In the genomic region with DNA sequence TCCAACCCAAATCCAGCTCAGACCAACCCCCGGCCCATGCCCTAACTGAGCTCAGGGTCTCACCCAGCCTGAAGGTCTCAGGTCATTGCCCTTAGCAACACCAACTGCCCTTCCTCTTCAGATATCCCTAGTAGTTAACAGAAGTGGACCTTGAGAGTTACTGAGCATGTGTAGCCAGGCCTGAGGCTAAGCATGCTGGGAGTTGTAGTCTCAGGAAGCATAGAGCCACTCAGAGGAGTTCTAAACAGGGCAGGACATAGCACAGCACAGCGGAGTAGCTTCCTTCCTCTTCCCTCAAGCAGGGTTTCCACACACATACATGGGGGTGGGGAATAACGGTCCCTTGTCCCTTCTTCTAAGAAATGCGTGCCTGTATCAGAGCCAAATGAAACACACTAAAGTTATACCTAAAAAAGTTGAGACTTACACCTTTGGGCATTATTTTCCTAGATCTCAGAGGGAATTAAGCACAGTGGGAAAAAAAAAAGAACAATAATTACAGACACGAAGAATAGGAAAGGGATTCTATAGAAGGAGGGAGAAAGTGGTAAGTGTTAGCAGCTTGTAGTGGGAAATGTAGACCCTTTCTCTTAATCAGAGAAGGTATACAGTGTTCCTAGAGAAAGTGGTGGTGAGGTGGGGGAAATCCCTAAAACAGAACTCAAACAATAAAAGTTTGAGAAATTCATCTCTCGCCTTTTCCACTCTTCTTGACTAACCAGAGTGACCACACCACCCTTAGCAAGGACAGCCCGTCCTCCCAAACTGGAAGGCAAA, we compare ENCODE assay signal across 7 cellular contexts. TPM values are rescaled to one million over a fixed set of nuclear protein-coding genes. Genes with fewer than 3 reads are reported as not detected.
DNase-seq lines count a peak whose midpoint lies in the region; ATAC-seq, FAIRE-seq and TF ChIP-seq lines count a peak whose summit lies in the region.

No MANE protein-coding gene starts in this region.

- 75% methylated on average over 7 of the region's 7 CpGs for WGBS in HepG2 (ENCODE audit: low lambda C conversion rate)

- POLR2A ChIA-PET in GM10248 (lab: Yijun Ruan, JAX) (interaction anchor here (0.7 to 1.3 kb wide), 3 partner anchors 8 to 75 kb away, joined by 3 to 4 read pairs (median 3); a partner anchor contains a TSS), HepG2 (lab: Yijun Ruan, JAX) (interaction anchor here (0.9 to 1.2 kb wide), 3 partner anchors 14 to 75 kb away, joined by 3 read pairs; a partner anchor contains a TSS)

- H3K27ac ChIP-seq in WERI-Rb-1 (no peak overlapping the region), HepG2 (ENCODE audit: extremely low read length, insufficient read depth, low read length) (no peak overlapping the region)

- TF ChIP-seq EP300 in HepG2 (IDR thresholded peaks at IDR 0.05; ENCODE audit: low read depth in 2 of 2, low read length in 2 of 2), result no peak
- no peak for TF ChIP-seq EP300 in HepG2 (CRISPR knock-in tag; IDR thresholded peaks at IDR 0.05; ENCODE audit: borderline replicate concordance)

- TF ChIP-seq RAD21 in HepG2 (CRISPR knock-in tag; IDR thresholded peaks at IDR 0.05), result no peak

- no peaks in the 10 kb centered on the region for H3K27me3 ChIP-seq in WERI-Rb-1 (ENCODE audit: insufficient read depth, low read depth, severe bottlenecking)
- H3K27me3 ChIP-seq in HepG2 (ENCODE audit: control insufficient read depth in 1 of 2, insufficient read depth in 2 of 2, low read length in 2 of 2), result no peaks in the 10 kb centered on the region; a peak in 1 of 5 replicates

- peak; percentile 94 for FAIRE-seq in HepG2 (lab: Jason Lieb, UNC)

- in situ Hi-C loops in HepG2 (cut with HindIII; ENCODE audit: extremely low pct_ligation_motif_present, low pct_unique_long_range_greater_than_20kb), result no loop called here

- TF ChIP-seq CTCF in GM10248 (IDR thresholded peaks at IDR 0.05; ENCODE audit: control extremely low read depth, extremely low read depth, low read depth, missing control alignments) (no peak), WERI-Rb-1 (IDR thresholded peaks at IDR 0.05; ENCODE audit: low read depth, low read length) (no peak), HepG2 (CRISPR knock-in tag; IDR thresholded peaks at IDR 0.05) (no peak)

- peak; percentile 86 for DNase-seq in GM10248 (ENCODE audit: extremely low spot score)
- DNase-seq in LHCN-M2 (ENCODE audit: low read depth), result peak; percentile 71
- peak; percentile 36 for DNase-seq in WERI-Rb-1
- DNase-seq in dermis microvascular lymphatic vessel endothelial cell (ENCODE audit: low read depth in 2 of 2), result peak; percentile 76 to 89
- DNase-seq in HepG2 (ENCODE audit: low spot score), result peak; percentile 62
- DNase-seq in stimulated activated CD8-positive, alpha-beta memory T cell treated with anti-CD3 and anti-CD28 coated beads, Interleukin-15, amount 100 ng/mL, for 1 hour (ENCODE audit: low read depth), result peak; percentile 22

- H3K9me3 ChIP-seq in WERI-Rb-1 (ENCODE audit: severe bottlenecking) (no peaks in the 10 kb centered on the region), HepG2 (ENCODE audit: low read length) (no peaks in the 10 kb centered on the region)

- no peak overlapping the region for H3K4me3 ChIP-seq in WERI-Rb-1 (ENCODE audit: low read depth, low read length)
- peak overlapping the region; percentile 4 to 95 (median 13); a peak in 3 of 6 replicates for H3K4me3 ChIP-seq in HepG2 (replicated peaks in 1 of 3; ENCODE audit: insufficient read depth in 1 of 3, low read depth in 2 of 3, low read length in 3 of 3)

- no peak overlapping the region for H2AFZ ChIP-seq in HepG2 (ENCODE audit: low read length)

- TF ChIP-seq POLR2A in HepG2 (IDR thresholded peaks at IDR 0.05; ENCODE audit: insufficient read depth in 1 of 2, low read depth in 2 of 2, low read length in 2 of 2), result no peak

- intact Hi-C loops in HepG2 (cut with micrococcal nuclease; ENCODE audit: unreplicated experiment), result no loop called here

- no TSS peak for BruUV-seq in HepG2 (replicated peaks; lab: Mats Ljungman, UMichigan)

- peaks cover 42% of the 10 kb centered on the region for H3K4me1 ChIP-seq in HepG2 (ENCODE audit: insufficient read depth, low read length)

- H3K36me3 ChIP-seq in WERI-Rb-1, result peaks cover 71% of the 10 kb centered on the region
- H3K36me3 ChIP-seq in HepG2 (replicated peaks in 1 of 2; ENCODE audit: control insufficient read depth in 1 of 2, insufficient read depth in 2 of 2, low read length in 2 of 2), result peaks cover 31 to 47% of the 10 kb centered on the region in 2 experiments

- CTCF ChIA-PET in GM10248 (lab: Yijun Ruan, JAX), result interaction anchor here (1.1 to 4.0 kb wide), 8 partner anchors 8 to 59 kb away, joined by 3 to 30 read pairs (median 5); no protein-coding TSS in a partner anchor
- CTCF ChIA-PET in HepG2 (lab: Yijun Ruan, JAX; ENCODE audit: low intra/inter-chr PET ratio, low total read pairs), result no interaction called here

- H3K4me2 ChIP-seq in HepG2 (ENCODE audit: low read depth, low read length), result peak overlapping the region; percentile 98

- H3K79me2 ChIP-seq in HepG2 (ENCODE audit: insufficient read depth, low read length), result peaks cover 60% of the 10 kb centered on the region

- no peak overlapping the region for H3K9ac ChIP-seq in HepG2 (ENCODE audit: insufficient read depth, low read depth, low read length)

- ATAC-seq in GM21737 (IDR thresholded peaks at IDR 0.05; ENCODE audit: unreplicated experiment) (peak; percentile 41), HepG2 (peak; percentile 78)

- H4K20me1 ChIP-seq in HepG2 (ENCODE audit: insufficient read depth, low read length), result peaks cover 56% of the 10 kb centered on the region

RNA-seq across cellular contexts. Expression of a gene that starts 4.4 kb away (rescaled TPM):
- total RNA-seq in LHCN-M2 (2014; rRNA removed), result 22.6 and 26.9 TPM in 2 replicates
- polyA plus RNA-seq in LHCN-M2 (2012), result 20.3 TPM
- 20.0 and 34.0 TPM in 2 replicates for total RNA-seq in dermis microvascular lymphatic vessel endothelial cell
- total RNA-seq in HepG2 (2016; rRNA removed; fragmentation: Illumina TruSeq; extraction: Trizol), result 10.4 and 25.7 TPM in 2 replicates
- 3.8 and 5.1 TPM in 2 replicates for total RNA-seq in HepG2 (2016; cell fraction: cytosol; rRNA removed; fragmentation: Illumina TruSeq; extraction: Trizol; ENCODE audit: low read depth)
- 9.4 and 20.2 TPM in 2 replicates for total RNA-seq in HepG2 (2016; cell fraction: insoluble cytoplasmic fraction; rRNA removed; fragmentation: Illumina TruSeq; extraction: Trizol)
- total RNA-seq in HepG2 (2016; cell fraction: membrane; rRNA removed; fragmentation: Illumina TruSeq; extraction: Trizol), result 7.5 and 9.1 TPM in 2 replicates
- total RNA-seq in HepG2 (2016; cell fraction: nucleus; rRNA removed; fragmentation: Illumina TruSeq; extraction: Trizol), result 25.5 and 28.3 TPM in 2 replicates
- 8.1 and 8.2 TPM in 2 replicates for polyA plus RNA-seq in HepG2 (2011; rRNA removed)
- 5.0 and 6.5 TPM in 2 replicates for polyA plus RNA-seq in HepG2 (2011; cell fraction: cytosol; rRNA removed)
- 41.1 and 48.4 TPM in 2 replicates for polyA plus RNA-seq in HepG2 (2011; cell fraction: nucleus; rRNA removed)
- 20.0 and 20.6 TPM in 2 replicates for polyA plus RNA-seq in HepG2 (2012)
- 0.52 and 0.66 TPM in 2 replicates for polyA plus RNA-seq in HepG2 (2016; cell fraction: cytosol; fragmentation: Illumina TruSeq; extraction: Trizol; ENCODE audit: low read depth)
- 18.4 and 23.1 TPM in 2 replicates for polyA plus RNA-seq in HepG2 (2016; cell fraction: insoluble cytoplasmic fraction; fragmentation: Illumina TruSeq; extraction: Trizol; ENCODE audit: low read depth)
- polyA plus RNA-seq in HepG2 (2016; cell fraction: membrane; fragmentation: Illumina TruSeq; extraction: Trizol; ENCODE audit: low read depth), result 1.3 and 2.4 TPM in 2 replicates
- 78.2 and 102 TPM in 2 replicates for polyA plus RNA-seq in HepG2 (2016; cell fraction: nucleus; fragmentation: Illumina TruSeq; extraction: Trizol; ENCODE audit: insufficient read depth, low read depth)
- polyA minus RNA-seq in HepG2 (2011; rRNA and poly(A)+ RNA removed; ENCODE audit: low replicate concordance), result 12.2 and 28.0 TPM in 2 replicates
- polyA minus RNA-seq in HepG2 (2011; cell fraction: cytosol; rRNA and poly(A)+ RNA removed), result 19.4 and 23.5 TPM in 2 replicates
- 32.2 and 33.3 TPM in 2 replicates for polyA minus RNA-seq in HepG2 (2011; cell fraction: nucleus; rRNA and poly(A)+ RNA removed)

RNA-seq across cellular contexts. Expression of a gene that starts 13.6 kb away (rescaled TPM):
- total RNA-seq in LHCN-M2 (2014; rRNA removed), result 0.90 and 2.9 TPM in 2 replicates
- 1.2 TPM for polyA plus RNA-seq in LHCN-M2 (2012)
- 1.9 and 2.2 TPM in 2 replicates for total RNA-seq in dermis microvascular lymphatic vessel endothelial cell
- 1.4 and 1.6 TPM in 2 replicates for total RNA-seq in HepG2 (2016; rRNA removed; fragmentation: Illumina TruSeq; extraction: Trizol)
- 0.71 and 0.79 TPM in 2 replicates for total RNA-seq in HepG2 (2016; cell fraction: cytosol; rRNA removed; fragmentation: Illumina TruSeq; extraction: Trizol; ENCODE audit: low read depth)
- total RNA-seq in HepG2 (2016; cell fraction: insoluble cytoplasmic fraction; rRNA removed; fragmentation: Illumina TruSeq; extraction: Trizol), result 1.5 and 1.9 TPM in 2 replicates
- total RNA-seq in HepG2 (2016; cell fraction: membrane; rRNA removed; fragmentation: Illumina TruSeq; extraction: Trizol), result 0.62 and 1.0 TPM in 2 replicates
- 0.75 and 1.0 TPM in 2 replicates for total RNA-seq in HepG2 (2016; cell fraction: nucleus; rRNA removed; fragmentation: Illumina TruSeq; extraction: Trizol)
- 2.5 and 2.9 TPM in 2 replicates for polyA plus RNA-seq in HepG2 (2011; rRNA removed)
- polyA plus RNA-seq in HepG2 (2011; cell fraction: cytosol; rRNA removed), result 2.7 and 2.8 TPM in 2 replicates
- polyA plus RNA-seq in HepG2 (2011; cell fraction: nucleus; rRNA removed), result 2.0 and 2.7 TPM in 2 replicates
- polyA plus RNA-seq in HepG2 (2012), result 2.3 and 3.2 TPM in 2 replicates
- 0.21 and 0.42 TPM in 2 replicates for polyA plus RNA-seq in HepG2 (2016; cell fraction: cytosol; fragmentation: Illumina TruSeq; extraction: Trizol; ENCODE audit: low read depth)
- polyA plus RNA-seq in HepG2 (2016; cell fraction: insoluble cytoplasmic fraction; fragmentation: Illumina TruSeq; extraction: Trizol; ENCODE audit: low read depth), result 1.2 and 1.3 TPM in 2 replicates
- polyA plus RNA-seq in HepG2 (2016; cell fraction: membrane; fragmentation: Illumina TruSeq; extraction: Trizol; ENCODE audit: low read depth), result 0.52 and 0.79 TPM in 2 replicates
- 1.3 and 1.8 TPM in 2 replicates for polyA plus RNA-seq in HepG2 (2016; cell fraction: nucleus; fragmentation: Illumina TruSeq; extraction: Trizol; ENCODE audit: insufficient read depth, low read depth)
- 4.3 TPM in 2 replicates for polyA minus RNA-seq in HepG2 (2011; rRNA and poly(A)+ RNA removed; ENCODE audit: low replicate concordance)
- polyA minus RNA-seq in HepG2 (2011; cell fraction: cytosol; rRNA and poly(A)+ RNA removed), result 0.88 and 0.89 TPM in 2 replicates
- polyA minus RNA-seq in HepG2 (2011; cell fraction: nucleus; rRNA and poly(A)+ RNA removed), result 0.62 and 0.90 TPM in 2 replicates

RNA-seq across cellular contexts. Expression of a gene that starts 37.6 kb away (rescaled TPM):
- total RNA-seq in LHCN-M2 (2014; rRNA removed) (68.0 and 77.4 TPM in 2 replicates), dermis microvascular lymphatic vessel endothelial cell (37.4 and 44.5 TPM in 2 replicates), HepG2 (2016; rRNA removed; fragmentation: Illumina TruSeq; extraction: Trizol) (32.8 and 37.6 TPM in 2 replicates)
- polyA plus RNA-seq in LHCN-M2 (2012), result 77.5 TPM
- 9.1 and 11.2 TPM in 2 replicates for total RNA-seq in HepG2 (2016; cell fraction: cytosol; rRNA removed; fragmentation: Illumina TruSeq; extraction: Trizol; ENCODE audit: low read depth)
- 30.6 and 39.9 TPM in 2 replicates for total RNA-seq in HepG2 (2016; cell fraction: insoluble cytoplasmic fraction; rRNA removed; fragmentation: Illumina TruSeq; extraction: Trizol)
- total RNA-seq in HepG2 (2016; cell fraction: membrane; rRNA removed; fragmentation: Illumina TruSeq; extraction: Trizol), result 19.3 and 21.1 TPM in 2 replicates
- 16.7 and 19.6 TPM in 2 replicates for total RNA-seq in HepG2 (2016; cell fraction: nucleus; rRNA removed; fragmentation: Illumina TruSeq; extraction: Trizol)
- polyA plus RNA-seq in HepG2 (2011; rRNA removed), result 21.2 and 26.1 TPM in 2 replicates
- polyA plus RNA-seq in HepG2 (2011; cell fraction: cytosol; rRNA removed), result 18.5 and 26.3 TPM in 2 replicates
- 8.8 and 11.6 TPM in 2 replicates for polyA plus RNA-seq in HepG2 (2011; cell fraction: nucleus; rRNA removed)
- 20.2 and 21.7 TPM in 2 replicates for polyA plus RNA-seq in HepG2 (2012)
- 7.6 and 8.8 TPM in 2 replicates for polyA plus RNA-seq in HepG2 (2016; cell fraction: cytosol; fragmentation: Illumina TruSeq; extraction: Trizol; ENCODE audit: low read depth)
- polyA plus RNA-seq in HepG2 (2016; cell fraction: insoluble cytoplasmic fraction; fragmentation: Illumina TruSeq; extraction: Trizol; ENCODE audit: low read depth), result 38.7 and 40.2 TPM in 2 replicates
- polyA plus RNA-seq in HepG2 (2016; cell fraction: membrane; fragmentation: Illumina TruSeq; extraction: Trizol; ENCODE audit: low read depth), result 14.5 and 16.2 TPM in 2 replicates
- polyA plus RNA-seq in HepG2 (2016; cell fraction: nucleus; fragmentation: Illumina TruSeq; extraction: Trizol; ENCODE audit: insufficient read depth, low read depth), result 24.6 and 24.9 TPM in 2 replicates
- polyA minus RNA-seq in HepG2 (2011; rRNA and poly(A)+ RNA removed; ENCODE audit: low replicate concordance), result 11.5 and 73.4 TPM in 2 replicates
- polyA minus RNA-seq in HepG2 (2011; cell fraction: cytosol; rRNA and poly(A)+ RNA removed), result 7.8 and 9.5 TPM in 2 replicates
- polyA minus RNA-seq in HepG2 (2011; cell fraction: nucleus; rRNA and poly(A)+ RNA removed), result 11.6 TPM in 2 replicates

RNA-seq across cellular contexts. Expression of a gene that starts 38.4 kb away (rescaled TPM):
- 0.06 TPM in 1 of 2 replicates, not detected in the other for total RNA-seq in LHCN-M2 (2014; rRNA removed)
- 0.02 TPM for polyA plus RNA-seq in LHCN-M2 (2012)
- 0.25 and 0.39 TPM in 2 replicates for total RNA-seq in dermis microvascular lymphatic vessel endothelial cell
- total RNA-seq in HepG2 (2016; rRNA removed; fragmentation: Illumina TruSeq; extraction: Trizol), result not detected in 2 replicates
- total RNA-seq in HepG2 (2016; cell fraction: cytosol; rRNA removed; fragmentation: Illumina TruSeq; extraction: Trizol; ENCODE audit: low read depth), result not detected in 2 replicates
- total RNA-seq in HepG2 (2016; cell fraction: insoluble cytoplasmic fraction; rRNA removed; fragmentation: Illumina TruSeq; extraction: Trizol), result not detected in 2 replicates
- total RNA-seq in HepG2 (2016; cell fraction: membrane; rRNA removed; fragmentation: Illumina TruSeq; extraction: Trizol), result not detected in 2 replicates
- not detected in 2 replicates for total RNA-seq in HepG2 (2016; cell fraction: nucleus; rRNA removed; fragmentation: Illumina TruSeq; extraction: Trizol)
- not detected in 2 replicates for polyA plus RNA-seq in HepG2 (2011; rRNA removed)
- not detected in 2 replicates for polyA plus RNA-seq in HepG2 (2011; cell fraction: cytosol; rRNA removed)
- polyA plus RNA-seq in HepG2 (2011; cell fraction: nucleus; rRNA removed), result 0.03 and 0.10 TPM in 2 replicates
- polyA plus RNA-seq in HepG2 (2012), result not detected in 2 replicates
- not detected in 2 replicates for polyA plus RNA-seq in HepG2 (2016; cell fraction: cytosol; fragmentation: Illumina TruSeq; extraction: Trizol; ENCODE audit: low read depth)
- polyA plus RNA-seq in HepG2 (2016; cell fraction: insoluble cytoplasmic fraction; fragmentation: Illumina TruSeq; extraction: Trizol; ENCODE audit: low read depth), result not detected in 2 replicates
- not detected in 2 replicates for polyA plus RNA-seq in HepG2 (2016; cell fraction: membrane; fragmentation: Illumina TruSeq; extraction: Trizol; ENCODE audit: low read depth)
- not detected in 2 replicates for polyA plus RNA-seq in HepG2 (2016; cell fraction: nucleus; fragmentation: Illumina TruSeq; extraction: Trizol; ENCODE audit: insufficient read depth, low read depth)
- polyA minus RNA-seq in HepG2 (2011; rRNA and poly(A)+ RNA removed; ENCODE audit: low replicate concordance), result 0.07 TPM in 1 of 2 replicates, not detected in the other
- polyA minus RNA-seq in HepG2 (2011; cell fraction: cytosol; rRNA and poly(A)+ RNA removed), result not detected in 2 replicates
- polyA minus RNA-seq in HepG2 (2011; cell fraction: nucleus; rRNA and poly(A)+ RNA removed), result 0.12 TPM in 1 of 2 replicates, not detected in the other

RNA-seq across cellular contexts. Expression of a gene that starts 54.5 kb away (rescaled TPM):
- 20.5 and 25.0 TPM in 2 replicates for total RNA-seq in LHCN-M2 (2014; rRNA removed)
- polyA plus RNA-seq in LHCN-M2 (2012), result 20.1 TPM
- 79.7 and 97.0 TPM in 2 replicates for total RNA-seq in dermis microvascular lymphatic vessel endothelial cell
- total RNA-seq in HepG2 (2016; rRNA removed; fragmentation: Illumina TruSeq; extraction: Trizol), result 7.3 and 12.2 TPM in 2 replicates
- total RNA-seq in HepG2 (2016; cell fraction: cytosol; rRNA removed; fragmentation: Illumina TruSeq; extraction: Trizol; ENCODE audit: low read depth), result 9.1 and 9.7 TPM in 2 replicates
- total RNA-seq in HepG2 (2016; cell fraction: insoluble cytoplasmic fraction; rRNA removed; fragmentation: Illumina TruSeq; extraction: Trizol), result 5.5 and 14.0 TPM in 2 replicates
- total RNA-seq in HepG2 (2016; cell fraction: membrane; rRNA removed; fragmentation: Illumina TruSeq; extraction: Trizol), result 8.8 and 9.7 TPM in 2 replicates
- 21.8 and 27.5 TPM in 2 replicates for total RNA-seq in HepG2 (2016; cell fraction: nucleus; rRNA removed; fragmentation: Illumina TruSeq; extraction: Trizol)
- 65.9 and 79.6 TPM in 2 replicates for polyA plus RNA-seq in HepG2 (2011; rRNA removed)
- 25.4 and 26.4 TPM in 2 replicates for polyA plus RNA-seq in HepG2 (2011; cell fraction: cytosol; rRNA removed)
- polyA plus RNA-seq in HepG2 (2011; cell fraction: nucleus; rRNA removed), result 362 and 407 TPM in 2 replicates
- 51.5 and 57.5 TPM in 2 replicates for polyA plus RNA-seq in HepG2 (2012)
- polyA plus RNA-seq in HepG2 (2016; cell fraction: cytosol; fragmentation: Illumina TruSeq; extraction: Trizol; ENCODE audit: low read depth), result 2.1 and 2.4 TPM in 2 replicates
- polyA plus RNA-seq in HepG2 (2016; cell fraction: insoluble cytoplasmic fraction; fragmentation: Illumina TruSeq; extraction: Trizol; ENCODE audit: low read depth), result 4.7 TPM in 2 replicates
- 5.1 and 8.4 TPM in 2 replicates for polyA plus RNA-seq in HepG2 (2016; cell fraction: membrane; fragmentation: Illumina TruSeq; extraction: Trizol; ENCODE audit: low read depth)
- polyA plus RNA-seq in HepG2 (2016; cell fraction: nucleus; fragmentation: Illumina TruSeq; extraction: Trizol; ENCODE audit: insufficient read depth, low read depth), result 41.9 and 51.4 TPM in 2 replicates
- polyA minus RNA-seq in HepG2 (2011; rRNA and poly(A)+ RNA removed; ENCODE audit: low replicate concordance), result 29.1 and 80.1 TPM in 2 replicates
- 14.6 and 15.4 TPM in 2 replicates for polyA minus RNA-seq in HepG2 (2011; cell fraction: cytosol; rRNA and poly(A)+ RNA removed)
- polyA minus RNA-seq in HepG2 (2011; cell fraction: nucleus; rRNA and poly(A)+ RNA removed), result 87.2 and 109 TPM in 2 replicates

Comparison
In these comparisons a context has a peak if more than half of its experiments do, and no peak if none do; other contexts are left out.
1. DNase-seq: peak in every context shown above with its lines; median percentile 86 in GM10248; 82 in dermis microvascular lymphatic vessel endothelial cell; 71 in LHCN-M2; 62 in HepG2; 36 in WERI-Rb-1; 22 in stimulated activated CD8-positive, alpha-beta memory T cell treated with anti-CD3 and anti-CD28 coated beads, Interleukin-15, amount 100 ng/mL, for 1 hour.